1 cellular context compared by ENCODE assay signal in the genomic region with DNA sequence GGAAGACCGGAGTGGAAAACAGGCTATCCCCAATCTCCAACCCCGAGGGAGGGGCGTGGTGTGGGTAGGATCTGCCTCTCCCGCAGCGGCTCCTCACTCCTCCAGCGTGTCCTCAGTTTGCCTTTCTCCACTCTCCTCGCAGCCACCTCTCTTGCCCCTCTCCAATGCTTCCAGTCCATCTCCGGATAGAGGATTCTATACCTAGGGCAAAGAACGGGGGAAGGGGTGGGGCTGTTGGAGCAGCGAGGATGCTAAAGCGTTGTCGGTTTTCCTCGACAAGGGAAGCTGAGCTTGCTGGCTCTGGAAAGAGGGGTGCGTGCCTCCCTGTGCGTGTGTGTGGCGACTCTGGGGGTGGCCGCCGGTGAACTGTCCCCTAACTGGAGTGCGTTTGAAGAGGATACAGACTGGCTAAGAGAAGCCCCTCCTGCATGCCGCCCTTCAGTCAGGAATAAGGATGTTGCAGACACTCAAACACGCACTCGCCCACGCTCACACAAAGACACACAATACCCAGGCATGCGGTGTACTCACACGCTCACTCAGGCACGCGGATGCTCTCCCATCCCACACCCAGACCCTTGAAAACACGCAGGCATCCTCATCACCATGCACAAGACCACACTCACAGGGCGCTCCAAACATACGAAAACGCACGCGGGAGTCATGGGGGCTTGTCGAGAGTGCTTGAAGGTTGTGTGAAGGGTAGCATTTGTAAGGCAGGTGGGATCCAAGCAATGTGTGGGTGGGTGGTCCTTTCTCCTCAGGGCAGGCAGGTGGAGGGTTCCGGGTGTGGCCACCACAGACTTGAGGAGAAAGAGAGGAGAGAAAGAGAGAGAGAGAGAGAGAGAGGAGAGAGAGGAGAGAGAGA.
TF ChIP-seq lines count a peak whose summit lies in the region.

No MANE protein-coding gene starts in this region.

TF ChIP-seq in GM23338, 12 proteins besides CTCF, POLR2A, EP300 and RAD21:
- TF ChIP-seq, protein P1, sequence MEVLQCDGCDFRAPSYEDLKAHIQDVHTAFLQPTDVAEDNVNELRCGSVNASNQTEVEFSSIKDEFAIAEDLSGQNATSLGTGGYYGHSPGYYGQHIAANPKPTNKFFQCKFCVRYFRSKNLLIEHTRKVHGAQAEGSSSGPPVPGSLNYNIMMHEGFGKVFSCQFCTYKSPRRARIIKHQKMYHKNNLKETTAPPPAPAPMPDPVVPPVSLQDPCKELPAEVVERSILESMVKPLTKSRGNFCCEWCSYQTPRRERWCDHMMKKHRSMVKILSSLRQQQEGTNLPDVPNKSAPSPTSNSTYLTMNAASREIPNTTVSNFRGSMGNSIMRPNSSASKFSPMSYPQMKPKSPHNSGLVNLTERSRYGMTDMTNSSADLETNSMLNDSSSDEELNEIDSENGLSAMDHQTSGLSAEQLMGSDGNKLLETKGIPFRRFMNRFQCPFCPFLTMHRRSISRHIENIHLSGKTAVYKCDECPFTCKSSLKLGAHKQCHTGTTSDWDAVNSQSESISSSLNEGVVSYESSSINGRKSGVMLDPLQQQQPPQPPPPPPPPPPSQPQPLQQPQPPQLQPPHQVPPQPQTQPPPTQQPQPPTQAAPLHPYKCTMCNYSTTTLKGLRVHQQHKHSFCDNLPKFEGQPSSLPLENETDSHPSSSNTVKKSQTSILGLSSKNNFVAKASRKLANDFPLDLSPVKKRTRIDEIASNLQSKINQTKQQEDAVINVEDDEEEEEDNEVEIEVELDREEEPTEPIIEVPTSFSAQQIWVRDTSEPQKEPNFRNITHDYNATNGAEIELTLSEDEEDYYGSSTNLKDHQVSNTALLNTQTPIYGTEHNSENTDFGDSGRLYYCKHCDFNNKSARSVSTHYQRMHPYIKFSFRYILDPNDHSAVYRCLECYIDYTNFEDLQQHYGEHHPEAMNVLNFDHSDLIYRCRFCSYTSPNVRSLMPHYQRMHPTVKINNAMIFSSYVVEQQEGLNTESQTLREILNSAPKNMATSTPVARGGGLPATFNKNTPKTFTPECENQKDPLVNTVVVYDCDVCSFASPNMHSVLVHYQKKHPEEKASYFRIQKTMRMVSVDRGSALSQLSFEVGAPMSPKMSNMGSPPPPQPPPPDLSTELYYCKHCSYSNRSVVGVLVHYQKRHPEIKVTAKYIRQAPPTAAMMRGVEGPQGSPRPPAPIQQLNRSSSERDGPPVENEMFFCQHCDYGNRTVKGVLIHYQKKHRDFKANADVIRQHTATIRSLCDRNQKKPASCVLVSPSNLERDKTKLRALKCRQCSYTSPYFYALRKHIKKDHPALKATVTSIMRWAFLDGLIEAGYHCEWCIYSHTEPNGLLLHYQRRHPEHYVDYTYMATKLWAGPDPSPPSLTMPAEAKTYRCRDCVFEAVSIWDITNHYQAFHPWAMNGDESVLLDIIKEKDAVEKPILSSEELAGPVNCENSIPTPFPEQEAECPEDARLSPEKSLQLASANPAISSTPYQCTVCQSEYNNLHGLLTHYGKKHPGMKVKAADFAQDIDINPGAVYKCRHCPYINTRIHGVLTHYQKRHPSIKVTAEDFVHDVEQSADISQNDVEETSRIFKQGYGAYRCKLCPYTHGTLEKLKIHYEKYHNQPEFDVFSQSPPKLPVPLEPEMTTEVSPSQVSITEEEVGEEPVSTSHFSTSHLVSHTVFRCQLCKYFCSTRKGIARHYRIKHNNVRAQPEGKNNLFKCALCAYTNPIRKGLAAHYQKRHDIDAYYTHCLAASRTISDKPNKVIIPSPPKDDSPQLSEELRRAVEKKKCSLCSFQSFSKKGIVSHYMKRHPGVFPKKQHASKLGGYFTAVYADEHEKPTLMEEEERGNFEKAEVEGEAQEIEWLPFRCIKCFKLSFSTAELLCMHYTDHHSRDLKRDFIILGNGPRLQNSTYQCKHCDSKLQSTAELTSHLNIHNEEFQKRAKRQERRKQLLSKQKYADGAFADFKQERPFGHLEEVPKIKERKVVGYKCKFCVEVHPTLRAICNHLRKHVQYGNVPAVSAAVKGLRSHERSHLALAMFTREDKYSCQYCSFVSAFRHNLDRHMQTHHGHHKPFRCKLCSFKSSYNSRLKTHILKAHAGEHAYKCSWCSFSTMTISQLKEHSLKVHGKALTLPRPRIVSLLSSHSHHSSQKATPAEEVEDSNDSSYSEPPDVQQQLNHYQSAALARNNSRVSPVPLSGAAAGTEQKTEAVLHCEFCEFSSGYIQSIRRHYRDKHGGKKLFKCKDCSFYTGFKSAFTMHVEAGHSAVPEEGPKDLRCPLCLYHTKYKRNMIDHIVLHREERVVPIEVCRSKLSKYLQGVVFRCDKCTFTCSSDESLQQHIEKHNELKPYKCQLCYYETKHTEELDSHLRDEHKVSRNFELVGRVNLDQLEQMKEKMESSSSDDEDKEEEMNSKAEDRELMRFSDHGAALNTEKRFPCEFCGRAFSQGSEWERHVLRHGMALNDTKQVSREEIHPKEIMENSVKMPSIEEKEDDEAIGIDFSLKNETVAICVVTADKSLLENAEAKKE (CRISPR knock-in tag; IDR thresholded peaks at IDR 0.05), result no peak
